In the genomic region with DNA sequence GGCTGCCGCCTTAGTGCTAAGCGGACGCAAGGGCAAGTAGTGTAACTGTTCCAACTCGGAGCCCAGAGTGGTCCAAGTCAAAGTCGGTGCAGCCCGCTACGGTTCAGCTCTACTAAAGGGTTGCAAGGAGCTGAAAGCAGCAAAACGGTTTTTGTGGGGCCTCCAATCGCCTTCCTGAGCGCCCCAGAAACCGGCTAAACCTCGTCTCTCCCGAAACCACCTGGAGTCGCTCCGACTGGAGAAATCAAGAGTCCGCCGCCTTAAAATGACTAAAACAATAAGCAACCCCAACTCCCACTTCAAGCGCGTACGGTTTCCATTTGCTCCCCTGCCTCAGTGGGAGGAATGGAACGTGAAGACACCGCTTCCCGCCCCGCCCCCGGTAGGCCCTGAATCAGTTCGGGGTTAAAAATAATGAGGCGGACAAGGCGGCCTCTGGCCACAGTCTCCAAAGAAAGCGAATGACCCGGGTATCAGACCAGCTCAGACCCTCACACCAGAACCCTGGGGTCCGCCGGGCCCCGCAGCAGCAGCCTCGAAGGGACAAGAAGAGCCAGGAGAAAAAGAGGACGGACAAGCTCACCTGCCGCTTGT, we compare ENCODE assay signal across 8 cellular contexts.
DNase-seq lines count a peak whose midpoint lies in the region; ATAC-seq, FAIRE-seq and TF ChIP-seq lines count a peak whose summit lies in the region.

No MANE protein-coding gene starts in this region.

- intact Hi-C loops in dendritic cell treated with granulocyte-macrophage colony-stimulating factor and Interleukin-4, amounts not matched to agents 40 ng/mL and 50 ng/mL, for 4 days (cut with micrococcal nuclease): loop anchor here (1.0 to 5.0 kb wide), 4 partner anchors 20 to 115 kb away; a partner anchor contains a TSS

- H3K27me3 Mint-ChIP-seq in dendritic cell treated with granulocyte-macrophage colony-stimulating factor and Interleukin-4, amounts not matched to agents 40 ng/mL and 50 ng/mL, for 4 days: no peaks in the 10 kb centered on the region
- no peaks in the 10 kb centered on the region for H3K27me3 Mint-ChIP-seq in memory B cell
- no peaks in the 10 kb centered on the region for H3K27me3 Mint-ChIP-seq in stimulated activated memory B cell treated with anti-CD40 and anti-IgM and Interleukin-4, amounts not matched to agents 10 μg/mL and 1 μg/mL and 100 μg/mL, for 72 hours

- ATAC-seq in HG02970 (IDR thresholded peaks at IDR 0.05; ENCODE audit: low FRiP score, unreplicated experiment) (peak; percentile 6), memory B cell (ENCODE audit: low read depth) (no peak)
- ATAC-seq in stimulated activated memory B cell treated with anti-CD40 and anti-IgM and Interleukin-4, amounts not matched to agents 10 μg/mL and 1 μg/mL and 100 μg/mL, for 72 hours: no peak

- FAIRE-seq in RCC 7860 (lab: Jason Lieb, UNC): no peak

- no peaks in the 10 kb centered on the region for H3K9me3 Mint-ChIP-seq in dendritic cell treated with granulocyte-macrophage colony-stimulating factor and Interleukin-4, amounts not matched to agents 40 ng/mL and 50 ng/mL, for 4 days
- no peaks in the 10 kb centered on the region for H3K9me3 Mint-ChIP-seq in memory B cell
- no peaks in the 10 kb centered on the region for H3K9me3 Mint-ChIP-seq in stimulated activated memory B cell treated with anti-CD40 and anti-IgM and Interleukin-4, amounts not matched to agents 10 μg/mL and 1 μg/mL and 100 μg/mL, for 72 hours

- H3K4me3 Mint-ChIP-seq in dendritic cell treated with granulocyte-macrophage colony-stimulating factor and Interleukin-4, amounts not matched to agents 40 ng/mL and 50 ng/mL, for 4 days: peak overlapping the region; percentile 91
- peak overlapping the region; percentile 94 for H3K4me3 Mint-ChIP-seq in memory B cell
- H3K4me3 Mint-ChIP-seq in stimulated activated memory B cell treated with anti-CD40 and anti-IgM and Interleukin-4, amounts not matched to agents 10 μg/mL and 1 μg/mL and 100 μg/mL, for 72 hours: peak overlapping the region; percentile 97

- DNase-seq in GM12864 (ENCODE audit: low read depth) (no peak), T-helper 2 cell (peak in 3 of 5 experiments; percentile 12 to 47 (median 44)), memory B cell (ENCODE audit: low spot score in 2 of 2) (peak; percentile 1 to 24), RCC 7860 (ENCODE audit: low spot score) (no peak), ecto neural progenitor cell (ENCODE audit: low spot score) (no peak)

- H3K27ac Mint-ChIP-seq in dendritic cell treated with granulocyte-macrophage colony-stimulating factor and Interleukin-4, amounts not matched to agents 40 ng/mL and 50 ng/mL, for 4 days: peak overlapping the region; percentile 96
- H3K27ac Mint-ChIP-seq in memory B cell: peak overlapping the region; percentile 97
- H3K27ac Mint-ChIP-seq in stimulated activated memory B cell treated with anti-CD40 and anti-IgM and Interleukin-4, amounts not matched to agents 10 μg/mL and 1 μg/mL and 100 μg/mL, for 72 hours: peak overlapping the region; percentile 97

- peak overlapping the region; percentile 90 for H3K4me3 ChIP-seq in GM12864 (ENCODE audit: low read depth, low read length)

- peaks cover 46% of the 10 kb centered on the region for H3K36me3 Mint-ChIP-seq in dendritic cell treated with granulocyte-macrophage colony-stimulating factor and Interleukin-4, amounts not matched to agents 40 ng/mL and 50 ng/mL, for 4 days (ENCODE audit: low read depth)
- H3K36me3 Mint-ChIP-seq in memory B cell: peaks cover 2% of the 10 kb centered on the region
- H3K36me3 Mint-ChIP-seq in stimulated activated memory B cell treated with anti-CD40 and anti-IgM and Interleukin-4, amounts not matched to agents 10 μg/mL and 1 μg/mL and 100 μg/mL, for 72 hours: peaks cover 7% of the 10 kb centered on the region

- peak; percentile 2 for TF ChIP-seq CTCF in GM12864 (IDR thresholded peaks at IDR 0.05; ENCODE audit: low read depth, low read length, missing control alignments)

- peaks cover 40% of the 10 kb centered on the region for H3K4me1 Mint-ChIP-seq in dendritic cell treated with granulocyte-macrophage colony-stimulating factor and Interleukin-4, amounts not matched to agents 40 ng/mL and 50 ng/mL, for 4 days (ENCODE audit: low read depth)
- H3K4me1 Mint-ChIP-seq in memory B cell: peaks cover 14% of the 10 kb centered on the region
- peaks cover 34% of the 10 kb centered on the region for H3K4me1 Mint-ChIP-seq in stimulated activated memory B cell treated with anti-CD40 and anti-IgM and Interleukin-4, amounts not matched to agents 10 μg/mL and 1 μg/mL and 100 μg/mL, for 72 hours

Comparison
In these comparisons a context has a peak if more than half of its experiments do, and no peak if none do; other contexts are left out.
1. DNase-seq: peak in T-helper 2 cell (3 of 5) and memory B cell (2 of 2); none in GM12864 (single experiment), RCC 7860 (single experiment) and ecto neural progenitor cell (single experiment).
2. Peak in every context shown above with its lines, with median percentiles within 50 percentile points of each other: H3K27ac Mint-ChIP-seq and H3K4me3 Mint-ChIP-seq.